10 cellular contexts compared by ENCODE assay signal in genomic region chr1:30747028-30748008, GRCh38. TPM values are rescaled to one million over a fixed set of nuclear protein-coding genes. Genes with fewer than 3 reads are reported as not detected.
A peak's percentile ranks its signal among the peaks of the same experiment; 100 is the strongest.
DNase-seq lines count a peak whose midpoint lies in the region; ATAC-seq and TF ChIP-seq lines count a peak whose summit lies in the region.
"Had no signal": no experiment of that assay in that cellular context is flagged by ENCODE, and none has a peak within 500 bp of the region (broad histone marks: within the 10 kb centered on the region; RNA-seq: fewer than 3 reads in every experiment).

No MANE protein-coding gene starts in this region.

- no peak overlapping the region for H2AFZ ChIP-seq in hepatocyte

- H4K20me1 ChIP-seq in hepatocyte (ENCODE audit: insufficient read depth, poor library complexity, severe bottlenecking) = no peaks in the 10 kb centered on the region

- peak overlapping the region; percentile 99 for H3K27ac Mint-ChIP-seq in activated naive CD4-positive, alpha-beta T cell treated with anti-CD3 and anti-CD28 coated beads, Interleukin-2, amount 50 U/mL, for 24 hours
- peak overlapping the region; percentile 96 to 98 for H3K27ac Mint-ChIP-seq in T-cell

- H3K27ac ChIP-seq in hepatocyte = peak overlapping the region; percentile 80
- peak overlapping the region; percentile 6 for H3K27ac ChIP-seq in upper lobe of right lung

- H3K9me2 ChIP-seq in hepatocyte (replicated peaks; ENCODE audit: insufficient read depth) = no peaks in the 10 kb centered on the region

- POLR2A ChIA-PET in T-cell (lab: Charles Lee) = no interaction called here
- POLR2A ChIA-PET in HEK293T (lab: Yijun Ruan, JAX) = no interaction called here

- H3K36me3 ChIP-seq in hepatocyte (replicated peaks; ENCODE audit: insufficient read depth, low read depth) (no peaks in the 10 kb centered on the region), upper lobe of right lung (no peaks in the 10 kb centered on the region)

- H3K79me2 ChIP-seq in hepatocyte = no peaks in the 10 kb centered on the region

- H3K9me3 Mint-ChIP-seq in activated naive CD4-positive, alpha-beta T cell treated with anti-CD3 and anti-CD28 coated beads, Interleukin-2, amount 50 U/mL, for 24 hours = no peaks in the 10 kb centered on the region
- no peaks in the 10 kb centered on the region for H3K9me3 Mint-ChIP-seq in T-cell

- peaks cover 9% of the 10 kb centered on the region for H3K36me3 Mint-ChIP-seq in activated naive CD4-positive, alpha-beta T cell treated with anti-CD3 and anti-CD28 coated beads, Interleukin-2, amount 50 U/mL, for 24 hours
- peaks cover 37% of the 10 kb centered on the region for H3K36me3 Mint-ChIP-seq in T-cell

- H3K4me3 ChIP-seq in hepatocyte = no peak overlapping the region
- no peak overlapping the region for H3K4me3 ChIP-seq in upper lobe of right lung

- CTCF ChIA-PET in T-cell (lab: Charles Lee) (interaction anchor here in 1 of 2 donors (3.6 kb wide), 1 partner anchor 28 kb away, joined by 18 read pairs; no protein-coding TSS in a partner anchor), HEK293T (lab: Yijun Ruan, JAX) (no interaction called here)

- H3K27me3 Mint-ChIP-seq in activated naive CD4-positive, alpha-beta T cell treated with anti-CD3 and anti-CD28 coated beads, Interleukin-2, amount 50 U/mL, for 24 hours = no peaks in the 10 kb centered on the region
- no peaks in the 10 kb centered on the region for H3K27me3 Mint-ChIP-seq in T-cell

- H3K4me3 Mint-ChIP-seq in activated naive CD4-positive, alpha-beta T cell treated with anti-CD3 and anti-CD28 coated beads, Interleukin-2, amount 50 U/mL, for 24 hours = peak overlapping the region; percentile 91
- H3K4me3 Mint-ChIP-seq in T-cell = peak overlapping the region; percentile 80 to 98 (median 80)

- WGBS in hepatocyte (ENCODE audit: low lambda C conversion rate, missing lambda C conversion rate) = 94% methylated on average over 17 of the region's 17 CpGs

- DNase-seq in activated naive CD4-positive, alpha-beta T cell treated with anti-CD3 and anti-CD28 coated beads, Interleukin-2, amount 50 U/mL, for 16 hours = no peak
- DNase-seq in T-cell = no peak
- no peak for DNase-seq in hepatocyte (ENCODE audit: low spot score)
- DNase-seq in upper lobe of right lung = no peak
- no peak for DNase-seq in stimulated activated CD4-positive, alpha-beta T cell treated with anti-CD3 and anti-CD28 coated beads, Interleukin-2, amount 100 ng/mL, for 48 hours
- DNase-seq in HEK293T (ENCODE audit: extremely low spot score) = no peak
- DNase-seq in AG20443 (ENCODE audit: low spot score) = no peak
- DNase-seq: activated CD4-positive, CD25-positive, alpha-beta regulatory T cell treated with anti-CD3 and anti-CD28 coated beads, Interleukin-2, amount 50 U/mL, for 72 hours had no signal

- no peak for TF ChIP-seq CTCF in hepatocyte (IDR thresholded peaks at IDR 0.05; ENCODE audit: poor library complexity)
- TF ChIP-seq CTCF in upper lobe of right lung (IDR thresholded peaks at IDR 0.05) = no peak

- H3K9me3 ChIP-seq in hepatocyte (ENCODE audit: low read depth) (no peaks in the 10 kb centered on the region), upper lobe of right lung (no peaks in the 10 kb centered on the region)

- intact Hi-C loops in upper lobe of right lung (cut with DNase I) = no loop called here

- H3K4me1 Mint-ChIP-seq in activated naive CD4-positive, alpha-beta T cell treated with anti-CD3 and anti-CD28 coated beads, Interleukin-2, amount 50 U/mL, for 24 hours = peaks cover 98% of the 10 kb centered on the region
- peaks cover 100% of the 10 kb centered on the region in 3 donors for H3K4me1 Mint-ChIP-seq in T-cell

- peaks cover 17% of the 10 kb centered on the region for H3K4me1 ChIP-seq in hepatocyte (ENCODE audit: insufficient read depth)
- H3K4me1 ChIP-seq in upper lobe of right lung = peaks cover 62% of the 10 kb centered on the region

- H3K4me2 ChIP-seq in hepatocyte = no peak overlapping the region

- ATAC-seq in T-cell (replicated peaks in 1 of 4) (no peak), upper lobe of right lung (peak; percentile 6)

- H3K27me3 ChIP-seq in hepatocyte (no peaks in the 10 kb centered on the region), upper lobe of right lung (no peaks in the 10 kb centered on the region)

TF ChIP-seq in HEK293T, 16 proteins besides CTCF, POLR2A, EP300 and RAD21:
- TF ChIP-seq ARNT (IDR thresholded peaks at IDR 0.05) (no peak), L3MBTL2 (conservative IDR thresholded peaks at IDR 0.05) (no peak), PKNOX1 (IDR thresholded peaks at IDR 0.05) (no peak), ELF4 (IDR thresholded peaks at IDR 0.05) (no peak), LEF1 (IDR thresholded peaks at IDR 0.05; ENCODE audit: borderline replicate concordance) (no peak), CTBP1 (IDR thresholded peaks at IDR 0.05; ENCODE audit: borderline replicate concordance) (no peak), FOXM1 (IDR thresholded peaks at IDR 0.05; ENCODE audit: borderline replicate concordance) (no peak), HDGF (IDR thresholded peaks at IDR 0.05; ENCODE audit: borderline replicate concordance) (no peak), NFRKB (IDR thresholded peaks at IDR 0.05) (no peak), FOXA1 (IDR thresholded peaks at IDR 0.05) (no peak), SP1 (IDR thresholded peaks at IDR 0.05) (no peak), SUZ12 (IDR thresholded peaks at IDR 0.05) (no peak)

RNA-seq across cellular contexts. Expression of gene LAPTM5, which starts 10.3 kb away (rescaled TPM):
- 100 to 1,000 TPM; 529 to 586 (median 559) TPM for total RNA-seq in T-cell
- 3.2 and 5.1 TPM in 2 replicates for total RNA-seq in hepatocyte
- 2.6 and 5.4 TPM in 2 replicates for polyA plus RNA-seq in hepatocyte
- 424 TPM for total RNA-seq in upper lobe of right lung

RNA-seq across cellular contexts. Expression of gene MATN1, which starts 23.9 kb away (rescaled TPM):
- total RNA-seq in T-cell = 1 to 10 TPM in 2 of 5 donors, under 1 TPM in 3; 0.20 to 5.5 (median 0.60) TPM
- total RNA-seq in hepatocyte = 0.47 and 2.0 TPM in 2 replicates
- polyA plus RNA-seq in hepatocyte = 3.4 and 3.7 TPM in 2 replicates
- total RNA-seq in upper lobe of right lung = not detected
- total RNA-seq: cardiac septum had no signal

Comparison
In these comparisons a context has a peak if more than half of its experiments do, and no peak if none do; other contexts are left out.
1. RNA of gene LAPTM5, which starts 10.3 kb away (total RNA-seq): 529 to 586 TPM in T-cell and 424 TPM in upper lobe of right lung (single experiment); 3.2 to 5.1 TPM in hepatocyte; every median in the first group is over 10 times any median in the second.